8 cellular contexts compared by ENCODE assay signal in genomic region chr9:113111065-113111951, GRCh38. TPM values are rescaled to one million over a fixed set of nuclear protein-coding genes. Genes with fewer than 3 reads are reported as not detected.
A peak's percentile ranks its signal among the peaks of the same experiment; 100 is the strongest.
DNase-seq lines count a peak whose midpoint lies in the region; ATAC-seq, FAIRE-seq and TF ChIP-seq lines count a peak whose summit lies in the region.
"Not testable (repeated sequence)": the region's sequence is repeated elsewhere in the genome, so short reads cannot be mapped to it uniquely, and the experiment has no call there.

No MANE protein-coding gene starts in this region.

- H3K4me1 ChIP-seq in DND-41 (ENCODE audit: insufficient read depth, low read length); naive thymus-derived CD4-positive, alpha-beta T cell (ENCODE audit: control insufficient read depth in 2 of 2, insufficient read depth in 2 of 2, low read length in 2 of 2); transverse colon: not testable (repeated sequence)

- H3K27me3 ChIP-seq in DND-41 (ENCODE audit: insufficient read depth, low read length, poor library complexity); naive thymus-derived CD4-positive, alpha-beta T cell (ENCODE audit: control insufficient read depth in 2 of 2, insufficient read depth in 2 of 2, low read length in 2 of 2); transverse colon: not testable (repeated sequence)

- not testable (repeated sequence) for TF ChIP-seq POLR2A in transverse colon (IDR thresholded peaks at IDR 0.05)

- POLR2A ChIA-PET in naive thymus-derived CD4-positive, alpha-beta T cell (lab: Charles Lee), result not testable (repeated sequence)

- H3K9ac ChIP-seq in DND-41 (ENCODE audit: low read depth, low read length), result not testable (repeated sequence)

- not testable (repeated sequence) for H3K4me1 Mint-ChIP-seq in naive thymus-derived CD4-positive, alpha-beta T cell

- intact Hi-C loops in naive thymus-derived CD4-positive, alpha-beta T cell (cut with micrococcal nuclease); transverse colon (cut with DNase I; ENCODE audit: low total_unique reads): not testable (repeated sequence)

- DNase-seq in DND-41, transverse colon: not testable (repeated sequence)
- DNase-seq in GM20000 (ENCODE audit: low spot score) (peak; percentile 61), NCI-H748 (lab: John Stamatoyannopoulos, UW; ENCODE audit: unreplicated experiment) (peak; percentile 21), frontal cortex (ENCODE audit: low spot score in 2 of 2) (peak; percentile 45 to 60)
- peak in 1 of 2 donors; percentile 22 for DNase-seq in activated naive CD4-positive, alpha-beta T cell treated with anti-CD3 and anti-CD28 coated beads, Interleukin-2, amount 50 U/mL, for 72 hours (ENCODE audit: low spot score in 2 of 2)
- peak in 2 of 9 donors; percentile 9 to 20 for DNase-seq in naive thymus-derived CD4-positive, alpha-beta T cell

- not testable (repeated sequence) for H3K4me3 Mint-ChIP-seq in naive thymus-derived CD4-positive, alpha-beta T cell

- ATAC-seq in DND-41 (ENCODE audit: insufficient read depth, low read depth) (peak; percentile 72), HG03045 (IDR thresholded peaks at IDR 0.05; ENCODE audit: unreplicated experiment) (peak; percentile 55)
- peak; percentile 67 to 85 for ATAC-seq in activated naive CD4-positive, alpha-beta T cell treated with anti-CD3 and anti-CD28 coated beads, Interleukin-2, amount 50 U/mL, for 72 hours
- ATAC-seq in naive thymus-derived CD4-positive, alpha-beta T cell, result peak; percentile 81

- TF ChIP-seq EP300 in transverse colon (IDR thresholded peaks at IDR 0.05; ENCODE audit: low read depth), result not testable (repeated sequence)

- FAIRE-seq in frontal cortex (lab: Jason Lieb, UNC), result not testable (repeated sequence)

- H3K27me3 Mint-ChIP-seq in naive thymus-derived CD4-positive, alpha-beta T cell, result not testable (repeated sequence)

- not testable (repeated sequence) for H3K4me3 ChIP-seq in DND-41 (ENCODE audit: low read depth in 1 of 2, low read length in 2 of 2); naive thymus-derived CD4-positive, alpha-beta T cell (ENCODE audit: low read length); transverse colon

- not testable (repeated sequence) for H3K9me3 Mint-ChIP-seq in activated naive CD4-positive, alpha-beta T cell treated with anti-CD3 and anti-CD28 coated beads, Interleukin-2, amount 50 U/mL, for 72 hours; naive thymus-derived CD4-positive, alpha-beta T cell

- TF ChIP-seq CTCF in DND-41 (IDR thresholded peaks at IDR 0.05; ENCODE audit: borderline replicate concordance, extremely low read depth, low read length, poor library complexity, severe bottlenecking), result not testable (repeated sequence)
- peak; percentile 4 for TF ChIP-seq CTCF in GM20000 (IDR thresholded peaks at IDR 0.05; ENCODE audit: extremely low read depth, missing control alignments)
- peak; percentile 29 to 86 (median 44) for TF ChIP-seq CTCF in transverse colon (IDR thresholded peaks at IDR 0.05)

- H3K9me3 ChIP-seq in DND-41 (ENCODE audit: insufficient read depth, low read length, severe bottlenecking); naive thymus-derived CD4-positive, alpha-beta T cell (ENCODE audit: control insufficient read depth in 2 of 3, low read length in 3 of 3); transverse colon: not testable (repeated sequence)

- in situ Hi-C loops in transverse colon (cut with MboI; ENCODE audit: low pct_ligation_motif_present in 1 of 4, low pct_unique_long_range_greater_than_20kb in 1 of 4, low sequenced_read_pairs in 3 of 4), result loop anchor here in 1 of 4 donors (25.0 kb wide), 1 partner anchor 199 kb away; no protein-coding TSS in a partner anchor

- not testable (repeated sequence) for H3K27ac ChIP-seq in DND-41 (ENCODE audit: low read length); naive thymus-derived CD4-positive, alpha-beta T cell (ENCODE audit: low read depth, low read length); transverse colon

- not testable (repeated sequence) for H3K4me2 ChIP-seq in DND-41 (ENCODE audit: insufficient read depth, low read length)

- 4% methylated on average over 12 of the region's 56 CpGs; no CpG with 5 or more reads in 1 of the 2 donors for whole genome bisulfite sequencing in transverse colon (ENCODE audit: low coverage in 1 of 2), 2 donors

- H3K36me3 Mint-ChIP-seq in activated naive CD4-positive, alpha-beta T cell treated with anti-CD3 and anti-CD28 coated beads, Interleukin-2, amount 50 U/mL, for 72 hours; naive thymus-derived CD4-positive, alpha-beta T cell: not testable (repeated sequence)

- H4K20me1 ChIP-seq in DND-41 (ENCODE audit: insufficient read depth, low read length), result not testable (repeated sequence)

- H3K36me3 ChIP-seq in DND-41 (ENCODE audit: insufficient read depth, low read length); naive thymus-derived CD4-positive, alpha-beta T cell (ENCODE audit: control insufficient read depth in 2 of 3, insufficient read depth in 3 of 3, low read length in 3 of 3); transverse colon: not testable (repeated sequence)

- H3K27ac Mint-ChIP-seq in activated naive CD4-positive, alpha-beta T cell treated with anti-CD3 and anti-CD28 coated beads, Interleukin-2, amount 50 U/mL, for 72 hours; naive thymus-derived CD4-positive, alpha-beta T cell: not testable (repeated sequence)

- H2AFZ ChIP-seq in DND-41 (ENCODE audit: low read depth, low read length), result not testable (repeated sequence)

- CTCF ChIA-PET in naive thymus-derived CD4-positive, alpha-beta T cell (lab: Charles Lee), result interaction anchor here (1.6 kb wide), 1 partner anchor 17 kb away, joined by 3 read pairs; no protein-coding TSS in a partner anchor

- H3K79me2 ChIP-seq in DND-41 (ENCODE audit: insufficient read depth, low read length), result not testable (repeated sequence)

RNA-seq across cellular contexts. Expression of gene SLC31A2, which starts 39.5 kb away (rescaled TPM):
- total RNA-seq in activated naive CD4-positive, alpha-beta T cell treated with anti-CD3 and anti-CD28 coated beads, Interleukin-2, amount 50 U/mL, for 72 hours, result 1 to 10 TPM; 2.1 to 3.8 TPM
- total RNA-seq in frontal cortex, result 6.9 TPM
- 10 to 100 TPM in 1 of 5 experiments, 1 to 10 TPM in 4; 5.3 to 39.2 (median 5.4) TPM for total RNA-seq in naive thymus-derived CD4-positive, alpha-beta T cell
- 1 to 10 TPM; 2.7 to 4.9 TPM for polyA plus RNA-seq in naive thymus-derived CD4-positive, alpha-beta T cell
- 10 to 100 TPM in 3 of 4 donors, 1 to 10 TPM in 1; 4.4 to 81.6 (median 40.3) TPM for total RNA-seq in transverse colon

RNA-seq across cellular contexts. Expression of gene ZFP37, which starts 54.8 kb away (rescaled TPM):
- 1 to 10 TPM; 1.7 to 1.9 TPM for total RNA-seq in activated naive CD4-positive, alpha-beta T cell treated with anti-CD3 and anti-CD28 coated beads, Interleukin-2, amount 50 U/mL, for 72 hours
- total RNA-seq in frontal cortex, result 22.8 TPM
- total RNA-seq in naive thymus-derived CD4-positive, alpha-beta T cell, result 1 to 10 TPM in 2 of 5 experiments, under 1 TPM in 3; 0.41 to 3.1 (median 0.96) TPM
- 1 to 10 TPM; 1.7 to 4.9 TPM for polyA plus RNA-seq in naive thymus-derived CD4-positive, alpha-beta T cell
- total RNA-seq in transverse colon, result 1 to 10 TPM in 1 of 4 donors, under 1 TPM in 2, not detected in 1; 0.68 to 1.7 (median 0.80) TPM
